ENCODE assay signal across 28 cellular contexts in genomic region chr10:25065761-25066476, GRCh38. TPM values are rescaled to one million over a fixed set of nuclear protein-coding genes. Genes with fewer than 3 reads are reported as not detected.
DNase-seq lines count a peak whose midpoint lies in the region; ATAC-seq, FAIRE-seq and TF ChIP-seq lines count a peak whose summit lies in the region.
"Had no signal": no experiment of that assay in that cellular context is flagged by ENCODE, and none has a peak within 500 bp of the region (broad histone marks: within the 10 kb centered on the region; RNA-seq: fewer than 3 reads in every experiment).

No MANE protein-coding gene starts in this region.

- H2AFZ ChIP-seq in K562 (ENCODE audit: low read depth, low read length): peak overlapping the region; percentile 11
- H2AFZ ChIP-seq in neural progenitor cell (replicated peaks): no peak overlapping the region
- H2AFZ ChIP-seq: GM23248 had no signal

- no peak overlapping the region for H3K4me3 Mint-ChIP-seq in T-helper 1 cell treated with Interleukin-12 subunit alpha and Interleukin-12 subunit beta and Interleukin-4 antibody, amounts not matched to agents 30 μg/mL and 1 μg/mL, for 36 hours
- no peak overlapping the region for H3K4me3 Mint-ChIP-seq in neural progenitor cell
- H3K4me3 Mint-ChIP-seq: CD14-positive monocyte; CD4-positive, alpha-beta T cell; CD8-positive, alpha-beta memory T cell had no signal

- POLR2A ChIA-PET in K562 (lab: Yijun Ruan, JAX): no interaction called here

- H3K4me3 ChIP-seq in K562: no peak overlapping the region
- H3K4me3 ChIP-seq in esophagus muscularis mucosa: no peak overlapping the region
- H3K4me3 ChIP-seq in neural progenitor cell: no peak overlapping the region
- no peak overlapping the region for H3K4me3 ChIP-seq in kidney (ENCODE audit: low read length in 2 of 2)
- H3K4me3 ChIP-seq: BLaER1 treated with 17β-estradiol and CSF1 and Interleukin-3, amounts not matched to agents 10 nM and 100 nM; GM23248 had no signal

- no peak overlapping the region for H3K9ac ChIP-seq in K562 (ENCODE audit: insufficient read depth in 1 of 2, low read depth in 2 of 2, low read length in 2 of 2)
- H3K9ac ChIP-seq in neural progenitor cell: no peak overlapping the region
- no peak overlapping the region for H3K9ac ChIP-seq in kidney (ENCODE audit: low read length in 2 of 2)
- H3K9ac ChIP-seq: BLaER1 treated with 17β-estradiol and CSF1 and Interleukin-3, amounts not matched to agents 10 nM and 100 nM; GM23248 had no signal

- H3K9me3 Mint-ChIP-seq in T-helper 1 cell treated with Interleukin-12 subunit alpha and Interleukin-12 subunit beta and Interleukin-4 antibody, amounts not matched to agents 30 μg/mL and 1 μg/mL, for 36 hours: peaks cover 13% of the 10 kb centered on the region
- no peaks in the 10 kb centered on the region for H3K9me3 Mint-ChIP-seq in neural progenitor cell
- H3K9me3 Mint-ChIP-seq: CD4-positive, alpha-beta T cell; CD8-positive, alpha-beta memory T cell had no signal

- TF ChIP-seq RAD21 in K562 (CRISPR knock-in tag; conservative IDR thresholded peaks at IDR 0.05 in 1 of 2, IDR thresholded peaks at IDR 0.05 in 1 of 2): no peak

- ATAC-seq in K562 (no peak), GM19328 (IDR thresholded peaks at IDR 0.05; ENCODE audit: unreplicated experiment) (no peak)

- no peak overlapping the region for H3K4me2 ChIP-seq in K562 (ENCODE audit: insufficient read depth, low read length)
- no peak overlapping the region for H3K4me2 ChIP-seq in neural progenitor cell
- H3K4me2 ChIP-seq: BLaER1 treated with 17β-estradiol and CSF1 and Interleukin-3, amounts not matched to agents 10 nM and 100 nM had no signal

- DNase-seq in T-helper 1 cell (no peak), K562 (ENCODE audit: extremely low read depth in 1 of 4, low spot score in 3 of 4) (no peak), esophagus muscularis mucosa (ENCODE audit: extremely low spot score) (peak; percentile 90), neural progenitor cell (ENCODE audit: low spot score) (no peak), kidney (no peak), NCI-H526 (lab: John Stamatoyannopoulos, UW) (no peak)
- DNase-seq: ACHN; AML-193; BE2C; CD4-positive, alpha-beta T cell; CD8-positive, alpha-beta memory T cell; DMS 273 treated with DMSO at 0.1 percent for 48 hours; DMS79; EL; GF-D8; GM23248; H7; HCEC 1CT had no signal

- no peak for TF ChIP-seq CTCF in K562 (IDR thresholded peaks at IDR 0.05 in 2 of 3, conservative IDR thresholded peaks at IDR 0.05 in 1 of 3; ENCODE audit: insufficient read depth in 2 of 3, low read depth in 1 of 3, low read length in 3 of 3)
- no peak for TF ChIP-seq CTCF in esophagus muscularis mucosa (IDR thresholded peaks at IDR 0.05)
- TF ChIP-seq CTCF in neural progenitor cell (IDR thresholded peaks at IDR 0.05): no peak
- no peak for TF ChIP-seq CTCF in kidney (IDR thresholded peaks at IDR 0.05; ENCODE audit: borderline replicate concordance, extremely low read depth, insufficient read depth)

- peaks cover 43% of the 10 kb centered on the region for H3K4me1 Mint-ChIP-seq in T-helper 1 cell treated with Interleukin-12 subunit alpha and Interleukin-12 subunit beta and Interleukin-4 antibody, amounts not matched to agents 30 μg/mL and 1 μg/mL, for 36 hours (ENCODE audit: low read depth)
- peaks cover 5% of the 10 kb centered on the region for H3K4me1 Mint-ChIP-seq in neural progenitor cell

- H3K27me3 Mint-ChIP-seq in T-helper 1 cell treated with Interleukin-12 subunit alpha and Interleukin-12 subunit beta and Interleukin-4 antibody, amounts not matched to agents 30 μg/mL and 1 μg/mL, for 36 hours (ENCODE audit: low read depth): no peaks in the 10 kb centered on the region
- H3K27me3 Mint-ChIP-seq in neural progenitor cell (ENCODE audit: insufficient read depth, low read depth): peaks cover 5% of the 10 kb centered on the region

- H3K9me3 ChIP-seq in K562 (replicated peaks; ENCODE audit: control insufficient read depth, insufficient read depth, low read depth, low read length) (no peaks in the 10 kb centered on the region), esophagus muscularis mucosa (no peaks in the 10 kb centered on the region), neural progenitor cell (ENCODE audit: low read depth) (no peaks in the 10 kb centered on the region), kidney (ENCODE audit: control insufficient read depth in 1 of 2, low read length in 2 of 2) (no peaks in the 10 kb centered on the region)
- H3K9me3 ChIP-seq: BE2C had no signal

- 73% methylated on average over 4 of the region's 4 CpGs for WGBS in K562 (ENCODE audit: insufficient coverage, low coverage, missing lambda C conversion rate)
- 88% methylated on average over 4 of the region's 4 CpGs for WGBS in esophagus muscularis mucosa

- H3K9me1 ChIP-seq in K562 (ENCODE audit: control insufficient read depth, insufficient read depth, low read length): no peaks in the 10 kb centered on the region

- no peak for TF ChIP-seq EP300 in K562 (IDR thresholded peaks at IDR 0.05; ENCODE audit: low read length)
- TF ChIP-seq EP300 in esophagus muscularis mucosa (IDR thresholded peaks at IDR 0.05): no peak

- no peaks in the 10 kb centered on the region for H3F3A ChIP-seq in neural progenitor cell (ENCODE audit: low read depth)

- BruUV-seq in K562 (replicated peaks; lab: Mats Ljungman, UMichigan): no TSS peak

- no peaks in the 10 kb centered on the region for H4K20me1 ChIP-seq in K562 (replicated peaks; ENCODE audit: control insufficient read depth, insufficient read depth, low read length)
- H4K20me1 ChIP-seq in neural progenitor cell (ENCODE audit: low read depth): no peaks in the 10 kb centered on the region
- H4K20me1 ChIP-seq: BLaER1 treated with 17β-estradiol and CSF1 and Interleukin-3, amounts not matched to agents 10 nM and 100 nM had no signal

- H3K36me3 Mint-ChIP-seq in T-helper 1 cell treated with Interleukin-12 subunit alpha and Interleukin-12 subunit beta and Interleukin-4 antibody, amounts not matched to agents 30 μg/mL and 1 μg/mL, for 36 hours (ENCODE audit: low read depth): peaks cover 8% of the 10 kb centered on the region
- H3K36me3 Mint-ChIP-seq in neural progenitor cell: no peaks in the 10 kb centered on the region
- H3K36me3 Mint-ChIP-seq: CD14-positive monocyte had no signal

- H3K27me3 ChIP-seq in K562 (ENCODE audit: control insufficient read depth in 2 of 2, insufficient read depth in 2 of 2, low read length in 2 of 2): no peaks in the 10 kb centered on the region
- H3K27me3 ChIP-seq in esophagus muscularis mucosa: peaks cover 0 to 10% (median 0%) of the 10 kb centered on the region in 4 donors
- H3K27me3 ChIP-seq in neural progenitor cell: no peaks in the 10 kb centered on the region
- H3K27me3 ChIP-seq: BE2C; BLaER1 treated with 17β-estradiol and CSF1 and Interleukin-3, amounts not matched to agents 10 nM and 100 nM had no signal

- H3K27ac ChIP-seq in K562 (ENCODE audit: extremely low read depth, low read depth, low read length): no peak overlapping the region
- H3K27ac ChIP-seq in esophagus muscularis mucosa (replicated peaks in 1 of 4): no peak overlapping the region
- H3K27ac ChIP-seq in neural progenitor cell: no peak overlapping the region
- no peak overlapping the region for H3K27ac ChIP-seq in kidney (ENCODE audit: low read depth in 2 of 2, low read length in 2 of 2)
- H3K27ac ChIP-seq: 22Rv1; BLaER1 treated with 17β-estradiol and CSF1 and Interleukin-3, amounts not matched to agents 10 nM and 100 nM; GM23248 had no signal

- H3K27ac Mint-ChIP-seq in T-helper 1 cell treated with Interleukin-12 subunit alpha and Interleukin-12 subunit beta and Interleukin-4 antibody, amounts not matched to agents 30 μg/mL and 1 μg/mL, for 36 hours: peak overlapping the region; percentile 41
- peak overlapping the region; percentile 74 for H3K27ac Mint-ChIP-seq in neural progenitor cell
- H3K27ac Mint-ChIP-seq: CD4-positive, alpha-beta T cell had no signal

- H3K4me1 ChIP-seq in K562 (replicated peaks in 1 of 2; ENCODE audit: control insufficient read depth in 2 of 2, insufficient read depth in 2 of 2, low read length in 2 of 2) (peaks cover 12 to 23% of the 10 kb centered on the region in 2 experiments; a peak in 3 of 5 replicates), esophagus muscularis mucosa (peaks cover 0 to 3% (median 0%) of the 10 kb centered on the region in 4 donors), neural progenitor cell (no peaks in the 10 kb centered on the region), kidney (ENCODE audit: control insufficient read depth in 1 of 2, insufficient read depth in 1 of 2, low read depth in 1 of 2, low read length in 2 of 2) (no peaks in the 10 kb centered on the region)
- H3K4me1 ChIP-seq: BE2C; BLaER1 treated with 17β-estradiol and CSF1 and Interleukin-3, amounts not matched to agents 10 nM and 100 nM had no signal

- H3K36me3 ChIP-seq in K562 (ENCODE audit: control insufficient read depth, insufficient read depth, low read length): no peaks in the 10 kb centered on the region
- H3K36me3 ChIP-seq in esophagus muscularis mucosa: no peaks in the 10 kb centered on the region
- H3K36me3 ChIP-seq in neural progenitor cell: no peaks in the 10 kb centered on the region
- no peaks in the 10 kb centered on the region for H3K36me3 ChIP-seq in kidney (ENCODE audit: control insufficient read depth in 1 of 2, insufficient read depth in 2 of 2, low read length in 2 of 2)
- H3K36me3 ChIP-seq: BE2C; BLaER1 treated with 17β-estradiol and CSF1 and Interleukin-3, amounts not matched to agents 10 nM and 100 nM had no signal

- CTCF ChIA-PET in K562 (lab: Yijun Ruan, JAX; ENCODE audit: low intra/inter-chr PET ratio): no interaction called here

- TF ChIP-seq POLR2A in K562 (conservative IDR thresholded peaks at IDR 0.05) (no peak), esophagus muscularis mucosa (IDR thresholded peaks at IDR 0.05; ENCODE audit: low read depth) (no peak)

- H3K79me2 ChIP-seq in K562 (ENCODE audit: control insufficient read depth, insufficient read depth, low read length): no peaks in the 10 kb centered on the region
- no peaks in the 10 kb centered on the region for H3K79me2 ChIP-seq in neural progenitor cell (ENCODE audit: low read depth)

- intact Hi-C loops in K562 (cut with micrococcal nuclease): no loop called here
- intact Hi-C loops in esophagus muscularis mucosa (cut with DNase I): no loop called here
- intact Hi-C loops in kidney (cut with DNase I): no loop called here

- in situ Hi-C loops in K562 (cut with MboI): no loop called here

- FAIRE-seq in K562 (lab: Jason Lieb, UNC) (no peak), kidney (lab: Jason Lieb, UNC) (no peak)
- FAIRE-seq: A204.1, D721Med, GM12891, GM18507, H1 had no signal

RNA-seq across cellular contexts. Expression of gene THNSL1, which starts 49.5 kb away (rescaled TPM):
- 1.1 and 3.9 TPM in 2 replicates for total RNA-seq in K562 (2011; cell fraction: chromatin; rRNA removed; ENCODE audit: low replicate concordance)
- total RNA-seq in K562 (2011; cell fraction: nucleolus; rRNA removed): 0.33 and 0.92 TPM in 2 replicates
- 1.5 and 2.0 TPM in 2 replicates for total RNA-seq in K562 (2011; cell fraction: nucleoplasm; rRNA removed)
- total RNA-seq in K562 (2014; rRNA removed) (3.2 and 4.7 TPM in 2 replicates), K562 (2014; rRNA removed; fragmentation: Illumina TruSeq; extraction: Trizol) (8.6 and 8.9 TPM in 2 replicates), K562 (2015; rRNA removed; fragmentation: Illumina TruSeq; extraction: Trizol) (5.8 and 6.3 TPM in 2 replicates), K562 (2021) (6.2 and 6.4 TPM in 2 replicates), esophagus muscularis mucosa (1 to 10 TPM in 1 of 4 donors, under 1 TPM in 3; 0.65 to 1.1 (median 0.75) TPM), neural progenitor cell (ENCODE audit: low replicate concordance) (11.0 and 19.4 TPM in 2 replicates), kidney (5.4 TPM)
- polyA plus RNA-seq in K562 (2011; rRNA removed) (6.0 and 7.5 TPM in 2 replicates), K562 (2014; fragmentation: Illumina TruSeq; extraction: Trizol) (6.4 and 7.0 TPM in 2 replicates), K562 (2014; fragmentation: Nextera tagmentation; extraction: Ambion mirVana) (1 to 10 TPM; 5.9 to 7.6 TPM), K562 (2014; rRNA removed) (4.2 and 4.5 TPM in 2 replicates), kidney (ENCODE audit: insufficient read depth, low read depth, low replicate concordance) (7.9 TPM)
- polyA plus RNA-seq in K562 (2011; cell fraction: cytosol; rRNA removed): 1.3 and 2.5 TPM in 2 replicates
- polyA plus RNA-seq in K562 (2011; cell fraction: nucleus; rRNA removed): 1.4 and 2.0 TPM in 2 replicates
- polyA plus RNA-seq in K562 (2012): 3.5 and 5.3 TPM in 2 replicates
- 6.9 and 9.7 TPM in 2 replicates for polyA minus RNA-seq in K562 (2011; rRNA and poly(A)+ RNA removed)
- polyA minus RNA-seq in K562 (2011; cell fraction: cytosol; rRNA and poly(A)+ RNA removed): 2.4 and 3.3 TPM in 2 replicates
- polyA minus RNA-seq in K562 (2011; cell fraction: nucleus; rRNA and poly(A)+ RNA removed): 1.3 and 3.0 TPM in 2 replicates

RNA-seq across cellular contexts. Expression of gene ENKUR, which starts 50.0 kb away (rescaled TPM):
- 0.25 and 0.79 TPM in 2 replicates for total RNA-seq in K562 (2011; cell fraction: chromatin; rRNA removed; ENCODE audit: low replicate concordance)
- 0.13 TPM in 1 of 2 replicates, not detected in the other for total RNA-seq in K562 (2011; cell fraction: nucleolus; rRNA removed)
- total RNA-seq in K562 (2011; cell fraction: nucleoplasm; rRNA removed): 0.61 TPM in 1 of 2 replicates, not detected in the other
- total RNA-seq in K562 (2014; rRNA removed): 0.12 and 0.14 TPM in 2 replicates
- 0.06 and 0.25 TPM in 2 replicates for total RNA-seq in K562 (2014; rRNA removed; fragmentation: Illumina TruSeq; extraction: Trizol)
- total RNA-seq in K562 (2015; rRNA removed; fragmentation: Illumina TruSeq; extraction: Trizol): 0.11 TPM in 2 replicates
- 0.09 and 0.20 TPM in 2 replicates for total RNA-seq in K562 (2021)
- polyA plus RNA-seq in K562 (2011; rRNA removed): 0.19 and 0.46 TPM in 2 replicates
- 0.03 and 0.09 TPM in 2 replicates for polyA plus RNA-seq in K562 (2011; cell fraction: cytosol; rRNA removed)
- polyA plus RNA-seq in K562 (2011; cell fraction: nucleus; rRNA removed): 0.14 and 0.15 TPM in 2 replicates
- 0.14 and 0.23 TPM in 2 replicates for polyA plus RNA-seq in K562 (2012)
- 0.21 TPM in 1 of 2 replicates, not detected in the other for polyA plus RNA-seq in K562 (2014; fragmentation: Illumina TruSeq; extraction: Trizol)
- polyA plus RNA-seq in K562 (2014; fragmentation: Nextera tagmentation; extraction: Ambion mirVana): under 1 TPM; 0.06 to 0.07 TPM
- 0.28 TPM in 1 of 2 replicates, not detected in the other for polyA plus RNA-seq in K562 (2014; rRNA removed)
- 0.21 and 0.28 TPM in 2 replicates for polyA minus RNA-seq in K562 (2011; rRNA and poly(A)+ RNA removed)
- not detected in 2 replicates for polyA minus RNA-seq in K562 (2011; cell fraction: cytosol; rRNA and poly(A)+ RNA removed)
- polyA minus RNA-seq in K562 (2011; cell fraction: nucleus; rRNA and poly(A)+ RNA removed): 0.22 TPM in 1 of 2 replicates, not detected in the other
- under 1 TPM in 1 of 4 donors, not detected in 3; 0.17 TPM for total RNA-seq in esophagus muscularis mucosa
- total RNA-seq in neural progenitor cell (ENCODE audit: low replicate concordance): 0.15 TPM in 1 of 2 replicates, not detected in the other
- total RNA-seq in kidney: 0.41 TPM
- 0.73 TPM for polyA plus RNA-seq in kidney (ENCODE audit: insufficient read depth, low read depth, low replicate concordance)
- total RNA-seq: CD4-positive, alpha-beta T cell; CD8-positive, alpha-beta memory T cell; GM23248; H1; H7 had no signal
- polyA plus RNA-seq: CD8-positive, alpha-beta memory T cell; H1 had no signal
